ENCODE assay signal across 20 cellular contexts in genomic region chr9:6153425-6153824, GRCh38.
A peak's percentile ranks its signal among the peaks of the same experiment; 100 is the strongest.
DNase-seq lines count a peak whose midpoint lies in the region; FAIRE-seq and TF ChIP-seq lines count a peak whose summit lies in the region.
"Had no signal": no experiment of that assay in that cellular context is flagged by ENCODE, and none has a peak within 500 bp of the region (broad histone marks: within the 10 kb centered on the region; RNA-seq: fewer than 3 reads in every experiment).

No MANE protein-coding gene starts in this region.

- H3K36me3 ChIP-seq in GM23248 (ENCODE audit: low read depth): no peaks in the 10 kb centered on the region
- no peaks in the 10 kb centered on the region for H3K36me3 ChIP-seq in endothelial cell of umbilical vein (ENCODE audit: control insufficient read depth in 2 of 2, extremely low read depth in 1 of 2, insufficient read depth in 2 of 2, low read length in 2 of 2)
- no peaks in the 10 kb centered on the region for H3K36me3 ChIP-seq in ascending aorta
- H3K36me3 ChIP-seq: right atrium auricular region, thyroid gland had no signal

- no peak overlapping the region for H3K27ac Mint-ChIP-seq in endothelial cell (ENCODE audit: unreplicated experiment)
- H3K27ac Mint-ChIP-seq: activated naive CD4-positive, alpha-beta T cell treated with anti-CD3 and anti-CD28 coated beads, Interleukin-2, amount 50 U/mL, for 24 hours; B cell had no signal

- dilution Hi-C loops in endothelial cell of umbilical vein (cut with MboI; ENCODE audit: extremely low pct_ligation_motif_present, low sequenced_read_pairs): no loop called here

- 0 out of 2 replicates have a peak, but pooled peaks cover 4% of the 10 kb centered on the region for H3F3A ChIP-seq in GM23248 (ENCODE audit: insufficient read depth)

- peak; percentile 25 for DNase-seq in GM23248
- peak; percentile 78 for DNase-seq in RCC 7860 (ENCODE audit: low spot score)
- peak; percentile 75 for DNase-seq in endothelial cell of umbilical vein (ENCODE audit: low read depth, low spot score)
- DNase-seq in mucosa of gallbladder (ENCODE audit: low spot score): peak; percentile 44
- no peak for DNase-seq in ascending aorta (ENCODE audit: low spot score in 2 of 2)
- no peak for DNase-seq in endothelial cell (ENCODE audit: low spot score)
- no peak for DNase-seq in GM03348 (ENCODE audit: low spot score)
- DNase-seq: activated CD4-positive, alpha-beta T cell treated with anti-CD3 and anti-CD28 coated beads, Interleukin-2, amount 50 U/mL, for 48 hours; cortex of kidney; glutamatergic neuron; NCI-H524 treated with DMSO at 0.1 percent for 48 hours; nucleus accumbens; SHP77 treated with DMSO at 0.1 percent for 48 hours; T-helper 1 cell; thyroid gland had no signal

- no peak overlapping the region for H3K4me3 Mint-ChIP-seq in endothelial cell (ENCODE audit: unreplicated experiment)
- H3K4me3 Mint-ChIP-seq: activated naive CD4-positive, alpha-beta T cell treated with anti-CD3 and anti-CD28 coated beads, Interleukin-2, amount 50 U/mL, for 24 hours; B cell had no signal

- H3K4me3 ChIP-seq in GM23248 (no peak overlapping the region), endothelial cell of umbilical vein (replicated peaks in 1 of 3; ENCODE audit: insufficient read depth in 1 of 3, low read depth in 1 of 3, low read length in 3 of 3) (no peak overlapping the region), ascending aorta (no peak overlapping the region)
- H3K4me3 ChIP-seq: right atrium auricular region, thyroid gland had no signal

- peaks cover 13% of the 10 kb centered on the region for H3K4me1 ChIP-seq in GM23248 (ENCODE audit: insufficient read depth)
- H3K4me1 ChIP-seq in endothelial cell of umbilical vein (ENCODE audit: control insufficient read depth, extremely low read depth, insufficient read depth, low read length): peaks cover 22% of the 10 kb centered on the region
- no peaks in the 10 kb centered on the region for H3K4me1 ChIP-seq in ascending aorta
- H3K4me1 ChIP-seq: right atrium auricular region, thyroid gland had no signal

- intact Hi-C loops in endothelial cell of umbilical vein (cut with micrococcal nuclease): no loop called here
- intact Hi-C loops in ascending aorta (cut with DNase I): no loop called here

- 32 to 40% methylated on average over 2 of the region's 2 CpGs for WGBS in GM23248 (ENCODE audit: low coverage in 1 of 2, low lambda C conversion rate in 2 of 2, missing lambda C conversion rate in 2 of 2), 2 experiments

- no peaks in the 10 kb centered on the region for H3K9me1 ChIP-seq in endothelial cell of umbilical vein (replicated peaks; ENCODE audit: control insufficient read depth, extremely low read depth, insufficient read depth, low read length)

- no peak for TF ChIP-seq CTCF in endothelial cell of umbilical vein (IDR thresholded peaks at IDR 0.05; ENCODE audit: extremely low read depth in 1 of 2, insufficient read depth in 1 of 2, low read depth in 1 of 2, low read length in 2 of 2)
- TF ChIP-seq CTCF in ascending aorta (IDR thresholded peaks at IDR 0.05): no peak
- TF ChIP-seq CTCF in endothelial cell (IDR thresholded peaks at IDR 0.05; ENCODE audit: unreplicated experiment): no peak

- no peak for TF ChIP-seq POLR2A in endothelial cell of umbilical vein (IDR thresholded peaks at IDR 0.05; ENCODE audit: low read depth, low read length)

- H3K9me3 Mint-ChIP-seq in endothelial cell (ENCODE audit: unreplicated experiment): no peaks in the 10 kb centered on the region

- H3K9ac ChIP-seq in GM23248 (no peak overlapping the region), endothelial cell of umbilical vein (replicated peaks; ENCODE audit: extremely low read depth, insufficient read depth, low read length) (no peak overlapping the region)

- H3K27ac ChIP-seq in GM23248 (no peak overlapping the region), endothelial cell of umbilical vein (ENCODE audit: insufficient read depth, low read depth, low read length) (peak overlapping the region; percentile 53), ascending aorta (no peak overlapping the region)
- H3K27ac ChIP-seq: right atrium auricular region, thyroid gland had no signal

- CTCF ChIA-PET in endothelial cell of umbilical vein (lab: Charles Lee): interaction anchor here (1.6 kb wide), 1 partner anchor 99 kb away, joined by 5 read pairs; no protein-coding TSS in a partner anchor

- H3K9me3 ChIP-seq in GM23248 (ENCODE audit: low read depth) (no peaks in the 10 kb centered on the region), endothelial cell of umbilical vein (replicated peaks; ENCODE audit: control insufficient read depth, insufficient read depth, low read length) (no peaks in the 10 kb centered on the region), ascending aorta (no peaks in the 10 kb centered on the region)
- H3K9me3 ChIP-seq: thyroid gland had no signal

- H3K9me2 ChIP-seq in GM23248 (ENCODE audit: insufficient read depth): no peaks in the 10 kb centered on the region

- H3K27me3 ChIP-seq in GM23248 (replicated peaks; ENCODE audit: insufficient read depth): no peaks in the 10 kb centered on the region
- no peaks in the 10 kb centered on the region for H3K27me3 ChIP-seq in endothelial cell of umbilical vein (ENCODE audit: control insufficient read depth in 2 of 2, insufficient read depth in 2 of 2, low read length in 2 of 2)
- H3K27me3 ChIP-seq in ascending aorta: no peaks in the 10 kb centered on the region
- H3K27me3 ChIP-seq: right atrium auricular region, thyroid gland had no signal

- H3K79me2 ChIP-seq in GM23248 (ENCODE audit: insufficient read depth): no peaks in the 10 kb centered on the region
- no peaks in the 10 kb centered on the region for H3K79me2 ChIP-seq in endothelial cell of umbilical vein (ENCODE audit: control insufficient read depth, insufficient read depth, low read length)

- peak; percentile 90 for FAIRE-seq in RCC 7860 (lab: Jason Lieb, UNC)
- no peak for FAIRE-seq in endothelial cell of umbilical vein (lab: Jason Lieb, UNC)
- FAIRE-seq: GM18507, HTR-8/SVneo had no signal

- H3K36me3 Mint-ChIP-seq in endothelial cell (ENCODE audit: low read depth, unreplicated experiment): no peaks in the 10 kb centered on the region
- H3K36me3 Mint-ChIP-seq: activated naive CD4-positive, alpha-beta T cell treated with anti-CD3 and anti-CD28 coated beads, Interleukin-2, amount 50 U/mL, for 24 hours had no signal

- POLR2A ChIA-PET in endothelial cell of umbilical vein (lab: Charles Lee): no interaction called here

- no peak overlapping the region for H3K4me2 ChIP-seq in GM23248 (ENCODE audit: unreplicated experiment)
- peak overlapping the region; percentile 42 for H3K4me2 ChIP-seq in endothelial cell of umbilical vein (ENCODE audit: insufficient read depth, low read length)

- peaks cover 1% of the 10 kb centered on the region for H3K27me3 Mint-ChIP-seq in endothelial cell (ENCODE audit: unreplicated experiment)

- no peaks in the 10 kb centered on the region for H3K4me1 Mint-ChIP-seq in endothelial cell (ENCODE audit: unreplicated experiment)
- H3K4me1 Mint-ChIP-seq: activated naive CD4-positive, alpha-beta T cell treated with anti-CD3 and anti-CD28 coated beads, Interleukin-2, amount 50 U/mL, for 24 hours; B cell had no signal

- H2AFZ ChIP-seq in GM23248 (no peak overlapping the region), endothelial cell of umbilical vein (ENCODE audit: low read depth, low read length) (no peak overlapping the region)

- no peaks in the 10 kb centered on the region for H4K20me1 ChIP-seq in GM23248 (ENCODE audit: insufficient read depth)
- no peaks in the 10 kb centered on the region for H4K20me1 ChIP-seq in endothelial cell of umbilical vein (replicated peaks; ENCODE audit: control insufficient read depth, extremely low read depth, insufficient read depth, low read length)

- in situ Hi-C loops in GM23248 (cut with MboI): no loop called here

- no TSS peak for BruUV-seq in endothelial cell of umbilical vein (replicated peaks; lab: Mats Ljungman, UMichigan)

TF ChIP-seq in endothelial cell of umbilical vein, 7 proteins besides CTCF, POLR2A, EP300 and RAD21:
- TF ChIP-seq GATA2 (IDR thresholded peaks at IDR 0.05; ENCODE audit: insufficient read depth, insufficient read length, low read depth, low read length) (peak; percentile 78), MAX (IDR thresholded peaks at IDR 0.05; ENCODE audit: insufficient read depth, insufficient read length) (no peak), JUN (IDR thresholded peaks at IDR 0.05; ENCODE audit: borderline replicate concordance, insufficient read depth, insufficient read length, low read depth) (peak; percentile 72), FOS (IDR thresholded peaks at IDR 0.05; ENCODE audit: borderline replicate concordance, insufficient read depth, low read length) (peak; percentile 96), MYC (IDR thresholded peaks at IDR 0.05; ENCODE audit: low read depth, low read length) (no peak), POLR2AphosphoS5 (IDR thresholded peaks at IDR 0.05; ENCODE audit: insufficient read depth, low read depth, low read length) (peak; percentile 46), EZH2 (IDR thresholded peaks at IDR 0.05; ENCODE audit: borderline replicate concordance, low read depth, low read length, severe bottlenecking) (no peak)

Comparison
In these comparisons a context has a peak if more than half of its experiments do, and no peak if none do; other contexts are left out.
1. DNase-seq: peak in GM23248 (single experiment), RCC 7860 (single experiment), endothelial cell of umbilical vein (single experiment) and mucosa of gallbladder (single experiment); none in ascending aorta (0 of 2), endothelial cell (single experiment) and GM03348 (single experiment).